ENCODE assay signal across 8 cellular contexts in the genomic region with DNA sequence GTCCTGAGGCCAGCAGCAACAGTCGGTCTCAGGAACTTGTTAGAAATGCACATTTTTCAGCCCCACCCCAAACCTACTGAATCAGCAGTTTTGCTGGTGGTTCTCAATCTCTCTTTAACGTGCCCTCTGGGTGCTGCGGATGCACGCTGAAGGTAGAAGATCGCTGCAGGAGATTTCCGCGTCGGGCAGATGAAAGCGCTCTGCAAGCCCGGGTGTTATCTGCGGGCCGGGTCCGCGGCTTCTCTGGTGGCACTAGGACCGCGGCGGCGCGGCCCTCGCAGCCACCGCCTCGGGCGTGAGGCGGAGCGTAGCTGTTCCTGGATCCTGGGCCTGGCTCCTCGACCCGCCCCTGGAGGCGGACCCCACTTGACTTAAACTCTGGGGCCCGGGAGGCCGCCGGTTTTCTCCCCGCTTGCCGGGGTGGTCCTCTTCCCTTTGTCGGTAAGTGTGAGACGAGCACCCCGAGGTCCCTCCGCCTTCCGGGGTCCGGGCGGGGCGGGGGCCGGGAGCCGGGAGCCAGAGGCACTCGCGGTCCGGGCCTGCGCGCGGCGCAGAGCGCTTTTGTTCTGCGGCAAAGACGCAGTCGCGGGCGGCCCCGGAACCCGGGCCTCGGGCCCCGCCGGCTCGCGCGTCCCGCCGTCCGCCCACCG. TPM values are rescaled to one million over a fixed set of nuclear protein-coding genes. Genes with fewer than 3 reads are reported as not detected.
DNase-seq lines count a peak whose midpoint lies in the region; ATAC-seq, FAIRE-seq and TF ChIP-seq lines count a peak whose summit lies in the region.

A gene with protein sequence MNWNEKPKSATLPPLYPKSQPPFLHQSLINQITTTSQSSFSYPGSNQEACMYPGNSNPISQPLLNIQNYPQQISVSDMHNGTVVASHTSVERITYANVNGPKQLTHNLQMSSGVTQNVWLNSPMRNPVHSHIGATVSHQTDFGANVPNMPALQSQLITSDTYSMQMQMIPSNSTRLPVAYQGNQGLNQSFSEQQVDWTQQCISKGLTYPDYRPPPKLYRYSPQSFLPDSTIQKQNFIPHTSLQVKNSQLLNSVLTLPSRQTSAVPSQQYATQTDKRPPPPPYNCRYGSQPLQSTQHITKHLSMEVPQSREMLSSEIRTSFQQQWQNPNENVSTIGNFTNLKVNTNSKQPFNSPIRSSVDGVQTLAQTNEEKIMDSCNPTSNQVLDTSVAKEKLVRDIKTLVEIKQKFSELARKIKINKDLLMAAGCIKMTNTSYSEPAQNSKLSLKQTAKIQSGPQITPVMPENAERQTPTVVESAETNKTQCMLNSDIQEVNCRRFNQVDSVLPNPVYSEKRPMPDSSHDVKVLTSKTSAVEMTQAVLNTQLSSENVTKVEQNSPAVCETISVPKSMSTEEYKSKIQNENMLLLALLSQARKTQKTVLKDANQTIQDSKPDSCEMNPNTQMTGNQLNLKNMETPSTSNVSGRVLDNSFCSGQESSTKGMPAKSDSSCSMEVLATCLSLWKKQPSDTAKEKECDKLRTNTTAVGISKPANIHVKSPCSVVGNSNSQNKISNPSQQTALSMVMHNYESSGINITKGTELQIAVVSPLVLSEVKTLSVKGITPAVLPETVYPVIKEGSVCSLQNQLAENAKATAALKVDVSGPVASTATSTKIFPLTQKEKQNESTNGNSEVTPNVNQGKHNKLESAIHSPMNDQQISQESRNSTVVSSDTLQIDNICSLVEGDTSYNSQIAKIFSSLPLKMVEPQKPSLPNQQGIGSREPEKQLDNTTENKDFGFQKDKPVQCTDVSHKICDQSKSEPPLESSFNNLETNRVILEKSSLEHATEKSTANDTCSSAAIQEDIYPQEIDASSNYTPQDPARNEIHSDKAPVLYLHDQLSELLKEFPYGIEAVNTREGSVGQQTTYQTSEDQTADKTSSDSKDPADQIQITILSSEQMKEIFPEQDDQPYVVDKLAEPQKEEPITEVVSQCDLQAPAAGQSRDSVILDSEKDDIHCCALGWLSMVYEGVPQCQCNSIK (N-terminal part only) (plus strand): TSS at position 365 of the 650 bp plus-strand sequence. CDS start 21,541 bp downstream, outside the sequence.

- H3K27me3 ChIP-seq in heart left ventricle (no peaks in the 10 kb centered on the region), transverse colon (no peaks in the 10 kb centered on the region)

- in situ Hi-C loops in transverse colon (cut with MboI; ENCODE audit: low pct_ligation_motif_present in 1 of 4, low pct_unique_long_range_greater_than_20kb in 1 of 4, low sequenced_read_pairs in 3 of 4), result loop anchor here in 3 of 4 donors (25.0 kb wide), 2 partner anchors 272 to 297 kb away; a partner anchor contains a TSS

- FAIRE-seq in GM12892 (lab: Jason Lieb, UNC), result peak; percentile 95

- DNase-seq in GM12892 (ENCODE audit: insufficient read length), result peak; percentile 77
- peak; percentile 81 for DNase-seq in NCI-H1436 (lab: John Stamatoyannopoulos, UW)
- peak; percentile 68 to 89 (median 76) for DNase-seq in T-cell
- peak; percentile 91 to 95 (median 93) for DNase-seq in heart left ventricle
- peak; percentile 83 for DNase-seq in pons (ENCODE audit: low spot score)
- peak; percentile 93 for DNase-seq in transverse colon

- no peaks in the 10 kb centered on the region for H3K27me3 Mint-ChIP-seq in T-cell

- peak; percentile 78; the same call in 1 of the 2 replicates for TF ChIP-seq POLR2A in GM12892 (IDR thresholded peaks at IDR 0.05; ENCODE audit: low read depth, low read length)
- TF ChIP-seq POLR2A in heart left ventricle (IDR thresholded peaks at IDR 0.05), result peak in 1 of 2 donors; percentile 85
- TF ChIP-seq POLR2A in transverse colon (IDR thresholded peaks at IDR 0.05), result peak; percentile 86

- WGBS in adipose tissue, 3 donors, result 1% methylated on average over 59 to 68 of the region's 68 CpGs
- 0 to 1% (median 0%) methylated on average over 22 to 68 of the region's 68 CpGs for WGBS in heart left ventricle, 4 donors
- 0 to 1% methylated on average over 2 to 42 of the region's 68 CpGs for WGBS in transverse colon (ENCODE audit: low coverage in 1 of 2), 2 donors

- H3K36me3 ChIP-seq in heart left ventricle (peaks cover 0 to 37% (median 21%) of the 10 kb centered on the region in 9 donors), transverse colon (peaks cover 0 to 13% (median 0%) of the 10 kb centered on the region in 4 donors)

- CTCF ChIA-PET in T-cell (lab: Charles Lee), result interaction anchor here (0.6 to 2.1 kb wide), 7 partner anchors 27 to 300 kb away, joined by 3 to 7 read pairs (median 4); a partner anchor contains a TSS

- H3K4me1 ChIP-seq in heart left ventricle (peaks cover 0 to 46% (median 27%) of the 10 kb centered on the region in 12 donors), transverse colon (peaks cover 10 to 30% (median 20%) of the 10 kb centered on the region in 4 donors)

- H3K4me3 Mint-ChIP-seq in T-cell, result peak within 1 kb of the TSS; percentile 86 to 97 (median 93)

- H3K27ac ChIP-seq in adipose tissue (ENCODE audit: low read depth, low read length) (peak within 1 kb of the TSS; percentile 88), heart left ventricle (peak within 1 kb of the TSS; percentile 90 to 97 (median 94)), transverse colon (peak within 1 kb of the TSS; percentile 94 to 98 (median 96))

- H3K4me1 Mint-ChIP-seq in T-cell, result peaks cover 63 to 73% (median 63%) of the 10 kb centered on the region in 3 donors

- peak; percentile 88 for ATAC-seq in HG02840 (IDR thresholded peaks at IDR 0.05; ENCODE audit: low FRiP score, unreplicated experiment)
- peak; percentile 81 to 83 (median 82) for ATAC-seq in T-cell (replicated peaks in 1 of 4)
- ATAC-seq in heart left ventricle, result peak; percentile 94 to 99 (median 98)

- TF ChIP-seq EP300 in transverse colon (IDR thresholded peaks at IDR 0.05; ENCODE audit: low read depth), result no peak

- TF ChIP-seq CTCF in heart left ventricle (IDR thresholded peaks at IDR 0.05) (peak in 2 of 12 donors; percentile 7), transverse colon (IDR thresholded peaks at IDR 0.05) (no peak)

- peaks cover 0 to 5% (median under 1%) of the 10 kb centered on the region in 3 donors for H3K9me3 Mint-ChIP-seq in T-cell

- H3K4me3 ChIP-seq in heart left ventricle (peak within 1 kb of the TSS; percentile 58 to 92 (median 74)), transverse colon (peak within 1 kb of the TSS; percentile 70 to 90 (median 78))

- H3K27ac Mint-ChIP-seq in T-cell, result peak within 1 kb of the TSS; percentile 95 to 99

- peaks cover 0 to 2% (median 0%) of the 10 kb centered on the region in 12 donors for H3K9me3 ChIP-seq in heart left ventricle
- H3K9me3 ChIP-seq in transverse colon, result no peaks in the 10 kb centered on the region

- peaks cover 41% of the 10 kb centered on the region for H3K36me3 Mint-ChIP-seq in T-cell

- intact Hi-C loops in heart left ventricle (cut with DNase I) (loop anchor here in 9 of 10 donors (1.0 to 10.0 kb wide), 13 partner anchors 82 to 301 kb away; a partner anchor contains a TSS), transverse colon (cut with DNase I; ENCODE audit: low total_unique reads) (loop anchor here (5.0 to 10.0 kb wide), 2 partner anchors 224 to 302 kb away; a partner anchor contains a TSS)

- POLR2A ChIA-PET in T-cell (lab: Charles Lee), result interaction anchor here (0.6 to 1.6 kb wide), 5 partner anchors 27 to 230 kb away, joined by 3 to 7 read pairs (median 4); a partner anchor contains a TSS

RNA-seq across cellular contexts. Expression of the gene that starts here (rescaled TPM):
- 36.4 TPM for polyA plus RNA-seq in GM12892 (2012; ENCODE audit: missing spikeins)
- total RNA-seq in T-cell, result 100 to 1,000 TPM; 196 to 351 (median 265) TPM
- polyA plus RNA-seq in adipose tissue, result 10 to 100 TPM; 10.2 to 41.9 (median 17.6) TPM
- 10 to 100 TPM; 13.7 to 42.8 (median 22.8) TPM for total RNA-seq in heart left ventricle
- polyA plus RNA-seq in heart left ventricle, result 10 to 100 TPM in 1 of 2 donors, 1 to 10 TPM in 1; 9.5 to 25.8 TPM
- total RNA-seq in transverse colon, result 10 to 100 TPM; 23.3 to 81.8 (median 35.1) TPM

Comparison
In these comparisons a context has a peak if more than half of its experiments do, and no peak if none do; other contexts are left out.
1. Peak in every context shown above with its lines: DNase-seq, ATAC-seq, H3K4me3 ChIP-seq and H3K27ac ChIP-seq.